8 cellular contexts compared by ENCODE assay signal in genomic region chr9:128321879-128322341, GRCh38. TPM values are rescaled to one million over a fixed set of nuclear protein-coding genes. Genes with fewer than 3 reads are reported as not detected.
DNase-seq lines count a peak whose midpoint lies in the region; ATAC-seq, FAIRE-seq and TF ChIP-seq lines count a peak whose summit lies in the region.

No MANE protein-coding gene starts in this region.

- H3K9me3 ChIP-seq in K562 (replicated peaks; ENCODE audit: control insufficient read depth, insufficient read depth, low read depth, low read length), result no peaks in the 10 kb centered on the region
- H3K9me3 ChIP-seq in mesodermal cell (ENCODE audit: control insufficient read depth, low read length), result no peaks in the 10 kb centered on the region

- no peak for TF ChIP-seq EP300 in K562 (IDR thresholded peaks at IDR 0.05; ENCODE audit: low read length)

- no peaks in the 10 kb centered on the region for H3K9me1 ChIP-seq in K562 (ENCODE audit: control insufficient read depth, insufficient read depth, low read length)

- TF ChIP-seq CTCF in K562 (IDR thresholded peaks at IDR 0.05 in 2 of 3, conservative IDR thresholded peaks at IDR 0.05 in 1 of 3; ENCODE audit: insufficient read depth in 2 of 3, low read depth in 1 of 3, low read length in 3 of 3), result no peak

- peak overlapping the region; percentile 94 for H3K27ac ChIP-seq in K562 (ENCODE audit: extremely low read depth, low read depth, low read length)
- H3K27ac ChIP-seq in mesodermal cell (ENCODE audit: low read depth, low read length, severe bottlenecking), result peak overlapping the region; percentile 92

- in situ Hi-C loops in K562 (cut with MboI), result loop anchor here (5.0 to 10.0 kb wide), 2 partner anchors 1350 to 1563 kb away; no protein-coding TSS in a partner anchor

- TF ChIP-seq RAD21 in K562 (CRISPR knock-in tag; conservative IDR thresholded peaks at IDR 0.05 in 1 of 2, IDR thresholded peaks at IDR 0.05 in 1 of 2), result peak in 1 of 2 experiments; percentile 3; a peak in 1 of 4 replicates

- H3K79me2 ChIP-seq in K562 (ENCODE audit: control insufficient read depth, insufficient read depth, low read length), result peaks cover 49% of the 10 kb centered on the region

- TF ChIP-seq POLR2A in K562 (conservative IDR thresholded peaks at IDR 0.05), result no peak

- peaks cover 8 to 19% of the 10 kb centered on the region in 2 experiments for H3K4me1 ChIP-seq in K562 (replicated peaks in 1 of 2; ENCODE audit: control insufficient read depth in 2 of 2, insufficient read depth in 2 of 2, low read length in 2 of 2)
- peaks cover 8% of the 10 kb centered on the region for H3K4me1 ChIP-seq in mesodermal cell (ENCODE audit: control insufficient read depth, insufficient read depth, low read length, poor library complexity, severe bottlenecking)

- peak overlapping the region; percentile 67 for H3K4me3 ChIP-seq in K562
- H3K4me3 ChIP-seq in mesodermal cell (ENCODE audit: extremely low read depth, insufficient read depth, low read length, poor library complexity, severe bottlenecking), result peak overlapping the region; percentile 91

- WGBS in K562 (ENCODE audit: insufficient coverage, low coverage, missing lambda C conversion rate), result under 1% methylated on average over 16 of the region's 16 CpGs
- WGBS in mesodermal cell (ENCODE audit: insufficient coverage in 2 of 2), 2 experiments, result 1 to 3% methylated on average over 7 to 16 of the region's 16 CpGs

- peak overlapping the region; percentile 99 for H2AFZ ChIP-seq in K562 (ENCODE audit: low read depth, low read length)

- DNase-seq in NCI-H510A treated with DMSO at 0.1 percent for 48 hours (lab: John Stamatoyannopoulos, UW), result peak; percentile 87
- no peak for DNase-seq in NCI-H510A (lab: John Stamatoyannopoulos, UW)
- no peak for DNase-seq in K562 (ENCODE audit: extremely low read depth in 1 of 4, low spot score in 3 of 4)
- no peak for DNase-seq in cerebellar nuclear complex (lab: John Stamatoyannopoulos, UW)
- DNase-seq in GOT3 (lab: John Stamatoyannopoulos, UW), result no peak
- DNase-seq in HTR-8/SVneo (ENCODE audit: insufficient read length, low spot score), result no peak

- peak overlapping the region; percentile 92 to 93 for H3K9ac ChIP-seq in K562 (ENCODE audit: insufficient read depth in 1 of 2, low read depth in 2 of 2, low read length in 2 of 2)

- H3K36me3 ChIP-seq in K562 (ENCODE audit: control insufficient read depth, insufficient read depth, low read length), result peaks cover 66% of the 10 kb centered on the region
- peaks cover 59% of the 10 kb centered on the region for H3K36me3 ChIP-seq in mesodermal cell (ENCODE audit: control insufficient read depth, insufficient read depth, low read length)

- CTCF ChIA-PET in K562 (lab: Yijun Ruan, JAX; ENCODE audit: low intra/inter-chr PET ratio), result no interaction called here

- POLR2A ChIA-PET in K562 (lab: Yijun Ruan, JAX), result interaction anchor here (0.6 to 4.0 kb wide), 9 partner anchors 11 to 1361 kb away, joined by 3 to 35 read pairs (median 5); no protein-coding TSS in a partner anchor

- ATAC-seq in HG03280 (IDR thresholded peaks at IDR 0.05; ENCODE audit: unreplicated experiment), result peak; percentile 16
- peak; percentile 23 for ATAC-seq in K562

- intact Hi-C loops in K562 (cut with micrococcal nuclease), result loop anchor here (1.0 kb wide), 3 partner anchors 16 to 46 kb away; partner anchors contain the start of genes GOLGA2 and SWI5

- TSS peak; percentile 81 for BruUV-seq in K562 (replicated peaks; lab: Mats Ljungman, UMichigan)

- no peak for FAIRE-seq in K562 (lab: Jason Lieb, UNC)
- no peak for FAIRE-seq in HTR-8/SVneo (lab: Jason Lieb, UNC)

- H3K4me2 ChIP-seq in K562 (ENCODE audit: insufficient read depth, low read length), result peak overlapping the region; percentile 97

- no peaks in the 10 kb centered on the region for H4K20me1 ChIP-seq in K562 (replicated peaks; ENCODE audit: control insufficient read depth, insufficient read depth, low read length)

- no peaks in the 10 kb centered on the region for H3K27me3 ChIP-seq in K562 (ENCODE audit: control insufficient read depth in 2 of 2, insufficient read depth in 2 of 2, low read length in 2 of 2)

RNA-seq across cellular contexts. Expression of gene TRUB2, which starts 0.3 kb away (rescaled TPM):
- 35.5 and 103 TPM in 2 replicates for total RNA-seq in K562 (2011; cell fraction: chromatin; rRNA removed; ENCODE audit: low replicate concordance)
- total RNA-seq in K562 (2011; cell fraction: nucleolus; rRNA removed), result 64.2 and 80.4 TPM in 2 replicates
- 48.8 and 49.1 TPM in 2 replicates for total RNA-seq in K562 (2011; cell fraction: nucleoplasm; rRNA removed)
- 46.0 and 90.9 TPM in 2 replicates for total RNA-seq in K562 (2014; rRNA removed)
- total RNA-seq in K562 (2014; rRNA removed; fragmentation: Illumina TruSeq; extraction: Trizol), result 43.0 and 63.0 TPM in 2 replicates
- 72.7 and 74.7 TPM in 2 replicates for total RNA-seq in K562 (2015; rRNA removed; fragmentation: Illumina TruSeq; extraction: Trizol)
- total RNA-seq in K562 (2021), result 91.3 and 104 TPM in 2 replicates
- polyA plus RNA-seq in K562 (2011; rRNA removed), result 64.4 and 79.2 TPM in 2 replicates
- polyA plus RNA-seq in K562 (2011; cell fraction: cytosol; rRNA removed), result 56.0 and 75.1 TPM in 2 replicates
- 31.6 and 47.8 TPM in 2 replicates for polyA plus RNA-seq in K562 (2011; cell fraction: nucleus; rRNA removed)
- 64.7 and 97.4 TPM in 2 replicates for polyA plus RNA-seq in K562 (2012)
- 110 and 117 TPM in 2 replicates for polyA plus RNA-seq in K562 (2014; fragmentation: Illumina TruSeq; extraction: Trizol)
- polyA plus RNA-seq in K562 (2014; fragmentation: Nextera tagmentation; extraction: Ambion mirVana), result 10 to 100 TPM in 1 of 2 experiments, 1 to 10 TPM in 1; 9.3 to 24.2 TPM
- polyA plus RNA-seq in K562 (2014; rRNA removed), result 56.7 and 89.1 TPM in 2 replicates
- 43.1 and 50.2 TPM in 2 replicates for polyA minus RNA-seq in K562 (2011; rRNA and poly(A)+ RNA removed)
- polyA minus RNA-seq in K562 (2011; cell fraction: cytosol; rRNA and poly(A)+ RNA removed), result 49.8 and 67.6 TPM in 2 replicates
- polyA minus RNA-seq in K562 (2011; cell fraction: nucleus; rRNA and poly(A)+ RNA removed), result 19.1 and 26.8 TPM in 2 replicates
- polyA plus RNA-seq in mesodermal cell (2013, experiment 1 of 2), result 21.5 TPM
- polyA plus RNA-seq in mesodermal cell (2013, experiment 2 of 2), result 18.6 TPM

RNA-seq across cellular contexts. Expression of gene COQ4, which starts 0.7 kb away (rescaled TPM):
- 241 and 561 TPM in 2 replicates for total RNA-seq in K562 (2011; cell fraction: chromatin; rRNA removed; ENCODE audit: low replicate concordance)
- 334 and 386 TPM in 2 replicates for total RNA-seq in K562 (2011; cell fraction: nucleolus; rRNA removed)
- total RNA-seq in K562 (2011; cell fraction: nucleoplasm; rRNA removed), result 352 and 440 TPM in 2 replicates
- total RNA-seq in K562 (2014; rRNA removed) (104 and 150 TPM in 2 replicates), K562 (2014; rRNA removed; fragmentation: Illumina TruSeq; extraction: Trizol) (44.3 and 48.5 TPM in 2 replicates), K562 (2015; rRNA removed; fragmentation: Illumina TruSeq; extraction: Trizol) (66.2 and 67.2 TPM in 2 replicates), K562 (2021) (102 and 107 TPM in 2 replicates)
- polyA plus RNA-seq in K562 (2011; rRNA removed) (113 and 117 TPM in 2 replicates), K562 (2014; fragmentation: Illumina TruSeq; extraction: Trizol) (58.3 and 90.4 TPM in 2 replicates), K562 (2014; fragmentation: Nextera tagmentation; extraction: Ambion mirVana) (10 to 100 TPM in 1 of 2 experiments, 1 to 10 TPM in 1; 9.1 to 11.3 TPM), K562 (2014; rRNA removed) (135 and 140 TPM in 2 replicates)
- polyA plus RNA-seq in K562 (2011; cell fraction: cytosol; rRNA removed), result 145 and 208 TPM in 2 replicates
- 338 and 468 TPM in 2 replicates for polyA plus RNA-seq in K562 (2011; cell fraction: nucleus; rRNA removed)
- 113 and 151 TPM in 2 replicates for polyA plus RNA-seq in K562 (2012)
- 65.9 and 102 TPM in 2 replicates for polyA minus RNA-seq in K562 (2011; rRNA and poly(A)+ RNA removed)
- polyA minus RNA-seq in K562 (2011; cell fraction: cytosol; rRNA and poly(A)+ RNA removed), result 42.5 and 67.8 TPM in 2 replicates
- polyA minus RNA-seq in K562 (2011; cell fraction: nucleus; rRNA and poly(A)+ RNA removed), result 110 and 139 TPM in 2 replicates
- 29.9 TPM for polyA plus RNA-seq in mesodermal cell (2013, experiment 1 of 2)
- polyA plus RNA-seq in mesodermal cell (2013, experiment 2 of 2), result 31.0 TPM

RNA-seq across cellular contexts. Expression of gene SLC27A4, which starts 18.4 kb away (rescaled TPM):
- total RNA-seq in K562 (2011; cell fraction: chromatin; rRNA removed; ENCODE audit: low replicate concordance), result 17.5 and 64.2 TPM in 2 replicates
- 92.4 and 92.8 TPM in 2 replicates for total RNA-seq in K562 (2011; cell fraction: nucleolus; rRNA removed)
- total RNA-seq in K562 (2011; cell fraction: nucleoplasm; rRNA removed), result 47.7 and 49.9 TPM in 2 replicates
- 22.6 and 36.7 TPM in 2 replicates for total RNA-seq in K562 (2014; rRNA removed)
- 6.1 and 8.1 TPM in 2 replicates for total RNA-seq in K562 (2014; rRNA removed; fragmentation: Illumina TruSeq; extraction: Trizol)
- 14.0 TPM in 2 replicates for total RNA-seq in K562 (2015; rRNA removed; fragmentation: Illumina TruSeq; extraction: Trizol)
- 31.6 and 35.7 TPM in 2 replicates for total RNA-seq in K562 (2021)
- 7.9 and 9.1 TPM in 2 replicates for polyA plus RNA-seq in K562 (2011; rRNA removed)
- 7.6 and 19.7 TPM in 2 replicates for polyA plus RNA-seq in K562 (2011; cell fraction: cytosol; rRNA removed)
- polyA plus RNA-seq in K562 (2011; cell fraction: nucleus; rRNA removed), result 19.2 and 31.8 TPM in 2 replicates
- polyA plus RNA-seq in K562 (2012), result 16.1 and 21.6 TPM in 2 replicates
- 16.1 and 22.7 TPM in 2 replicates for polyA plus RNA-seq in K562 (2014; fragmentation: Illumina TruSeq; extraction: Trizol)
- polyA plus RNA-seq in K562 (2014; fragmentation: Nextera tagmentation; extraction: Ambion mirVana), result under 1 TPM; 0.25 to 0.92 TPM
- 16.0 and 18.1 TPM in 2 replicates for polyA plus RNA-seq in K562 (2014; rRNA removed)
- 6.0 and 10.4 TPM in 2 replicates for polyA minus RNA-seq in K562 (2011; rRNA and poly(A)+ RNA removed)
- 14.8 and 16.7 TPM in 2 replicates for polyA minus RNA-seq in K562 (2011; cell fraction: cytosol; rRNA and poly(A)+ RNA removed)
- 8.0 and 9.6 TPM in 2 replicates for polyA minus RNA-seq in K562 (2011; cell fraction: nucleus; rRNA and poly(A)+ RNA removed)
- 15.5 TPM for polyA plus RNA-seq in mesodermal cell (2013, experiment 1 of 2)
- polyA plus RNA-seq in mesodermal cell (2013, experiment 2 of 2), result 12.3 TPM

RNA-seq across cellular contexts. Expression of gene SWI5, which starts 45.8 kb away (rescaled TPM):
- 31.0 and 60.5 TPM in 2 replicates for total RNA-seq in K562 (2011; cell fraction: chromatin; rRNA removed; ENCODE audit: low replicate concordance)
- total RNA-seq in K562 (2011; cell fraction: nucleolus; rRNA removed), result 37.1 and 42.7 TPM in 2 replicates
- total RNA-seq in K562 (2011; cell fraction: nucleoplasm; rRNA removed), result 33.4 and 47.4 TPM in 2 replicates
- total RNA-seq in K562 (2014; rRNA removed) (105 and 106 TPM in 2 replicates), K562 (2014; rRNA removed; fragmentation: Illumina TruSeq; extraction: Trizol) (82.6 and 86.7 TPM in 2 replicates), K562 (2015; rRNA removed; fragmentation: Illumina TruSeq; extraction: Trizol) (93.9 and 94.3 TPM in 2 replicates), K562 (2021) (72.3 and 77.3 TPM in 2 replicates)
- polyA plus RNA-seq in K562 (2011; rRNA removed) (121 and 145 TPM in 2 replicates), K562 (2014; fragmentation: Illumina TruSeq; extraction: Trizol) (95.9 and 104 TPM in 2 replicates), K562 (2014; fragmentation: Nextera tagmentation; extraction: Ambion mirVana) (100 to 1,000 TPM in 1 of 2 experiments, 10 to 100 TPM in 1; 62.8 to 133 TPM), K562 (2014; rRNA removed) (121 and 141 TPM in 2 replicates)
- 151 and 164 TPM in 2 replicates for polyA plus RNA-seq in K562 (2011; cell fraction: cytosol; rRNA removed)
- 39.9 and 61.7 TPM in 2 replicates for polyA plus RNA-seq in K562 (2011; cell fraction: nucleus; rRNA removed)
- 91.8 and 104 TPM in 2 replicates for polyA plus RNA-seq in K562 (2012)
- 51.5 and 51.7 TPM in 2 replicates for polyA minus RNA-seq in K562 (2011; rRNA and poly(A)+ RNA removed)
- polyA minus RNA-seq in K562 (2011; cell fraction: cytosol; rRNA and poly(A)+ RNA removed), result 22.0 and 22.2 TPM in 2 replicates
- 11.6 and 14.9 TPM in 2 replicates for polyA minus RNA-seq in K562 (2011; cell fraction: nucleus; rRNA and poly(A)+ RNA removed)
- polyA plus RNA-seq in mesodermal cell (2013, experiment 1 of 2), result 38.4 TPM
- 30.8 TPM for polyA plus RNA-seq in mesodermal cell (2013, experiment 2 of 2)

RNA-seq across cellular contexts. Expression of gene GOLGA2, which starts 46.1 kb away (rescaled TPM):
- total RNA-seq in K562 (2011; cell fraction: chromatin; rRNA removed; ENCODE audit: low replicate concordance), result 623 and 716 TPM in 2 replicates
- 264 and 268 TPM in 2 replicates for total RNA-seq in K562 (2011; cell fraction: nucleolus; rRNA removed)
- 448 and 517 TPM in 2 replicates for total RNA-seq in K562 (2011; cell fraction: nucleoplasm; rRNA removed)
- total RNA-seq in K562 (2014; rRNA removed) (101 and 116 TPM in 2 replicates), K562 (2014; rRNA removed; fragmentation: Illumina TruSeq; extraction: Trizol) (70.7 and 80.5 TPM in 2 replicates), K562 (2015; rRNA removed; fragmentation: Illumina TruSeq; extraction: Trizol) (69.2 and 75.1 TPM in 2 replicates), K562 (2021) (91.3 and 109 TPM in 2 replicates)
- polyA plus RNA-seq in K562 (2011; rRNA removed) (76.0 and 137 TPM in 2 replicates), K562 (2014; fragmentation: Illumina TruSeq; extraction: Trizol) (117 and 122 TPM in 2 replicates), K562 (2014; fragmentation: Nextera tagmentation; extraction: Ambion mirVana) (10 to 100 TPM; 15.7 to 21.9 TPM), K562 (2014; rRNA removed) (98.1 and 138 TPM in 2 replicates)
- polyA plus RNA-seq in K562 (2011; cell fraction: cytosol; rRNA removed), result 48.9 and 79.1 TPM in 2 replicates
- 143 and 177 TPM in 2 replicates for polyA plus RNA-seq in K562 (2011; cell fraction: nucleus; rRNA removed)
- polyA plus RNA-seq in K562 (2012), result 75.8 and 115 TPM in 2 replicates
- 69.9 and 111 TPM in 2 replicates for polyA minus RNA-seq in K562 (2011; rRNA and poly(A)+ RNA removed)
- 40.1 and 56.7 TPM in 2 replicates for polyA minus RNA-seq in K562 (2011; cell fraction: cytosol; rRNA and poly(A)+ RNA removed)
- polyA minus RNA-seq in K562 (2011; cell fraction: nucleus; rRNA and poly(A)+ RNA removed), result 86.6 and 165 TPM in 2 replicates
- 78.9 TPM for polyA plus RNA-seq in mesodermal cell (2013, experiment 1 of 2)
- polyA plus RNA-seq in mesodermal cell (2013, experiment 2 of 2), result 77.0 TPM
